In genomic region chr16:728131-728889, GRCh38 we compare ENCODE assay signal across 8 cellular contexts. TPM values are rescaled to one million over a fixed set of nuclear protein-coding genes. Genes with fewer than 3 reads are reported as not detected.
A peak's percentile ranks its signal among the peaks of the same experiment; 100 is the strongest.
DNase-seq lines count a peak whose midpoint lies in the region; ATAC-seq and TF ChIP-seq lines count a peak whose summit lies in the region.

No MANE protein-coding gene starts in this region.

- H3K36me3 ChIP-seq in HAP-1 (replicated peaks), result peaks cover 35% of the 10 kb centered on the region
- H3K36me3 ChIP-seq in esophagus squamous epithelium, result peaks cover 4 to 32% (median 11%) of the 10 kb centered on the region in 3 donors

- TF ChIP-seq POLR2A in esophagus squamous epithelium (IDR thresholded peaks at IDR 0.05), result peak in 1 of 4 donors; percentile 5

- peaks cover 1% of the 10 kb centered on the region for H3K36me3 Mint-ChIP-seq in activated T-cell treated with anti-CD3 and anti-CD28 coated beads, Interleukin-2, amount 50 U/mL, for 4 hours (ENCODE audit: insufficient read depth)
- H3K36me3 Mint-ChIP-seq in natural killer cell (no peaks in the 10 kb centered on the region), type B pancreatic cell (no peaks in the 10 kb centered on the region)

- H3K9me3 ChIP-seq in HAP-1 (no peaks in the 10 kb centered on the region), esophagus squamous epithelium (no peaks in the 10 kb centered on the region)

- 0% methylated on average over 1 to 6 of the region's 80 CpGs for WGBS in esophagus squamous epithelium, 2 donors

- H3K4me1 Mint-ChIP-seq in activated T-cell treated with anti-CD3 and anti-CD28 coated beads, Interleukin-2, amount 50 U/mL, for 4 hours (ENCODE audit: low read depth), result peaks cover 3% of the 10 kb centered on the region
- H3K4me1 Mint-ChIP-seq in natural killer cell (peaks cover 0 to 3% of the 10 kb centered on the region in 2 donors), type B pancreatic cell (ENCODE audit: unreplicated experiment) (no peaks in the 10 kb centered on the region)

- DNase-seq in DMS53 (lab: John Stamatoyannopoulos, UW) (peak; percentile 97), HAP-1 (ENCODE audit: low spot score in 2 of 2) (peak; percentile 82 to 94), NOMO-1 (lab: John Stamatoyannopoulos, UW; ENCODE audit: unreplicated experiment in 2 of 2) (peak; percentile 35 to 58), esophagus squamous epithelium (lab: John Stamatoyannopoulos, UW) (no peak), natural killer cell (peak; percentile 72), type B pancreatic cell (ENCODE audit: extremely low spot score, unreplicated experiment) (no peak)
- peak; percentile 47 for DNase-seq in activated T-cell treated with anti-CD3 and anti-CD28 coated beads, Interleukin-2, amount 50 U/mL, for 4 hours

- H3K4me3 Mint-ChIP-seq in activated T-cell treated with anti-CD3 and anti-CD28 coated beads, Interleukin-2, amount 50 U/mL, for 4 hours, result peak overlapping the region; percentile 42
- H3K4me3 Mint-ChIP-seq in natural killer cell, result peak overlapping the region; percentile 37
- peak overlapping the region; percentile 59 for H3K4me3 Mint-ChIP-seq in type B pancreatic cell

- H3K27me3 ChIP-seq in HAP-1 (ENCODE audit: low read depth) (no peaks in the 10 kb centered on the region), esophagus squamous epithelium (peaks cover 0 to 49% (median 1%) of the 10 kb centered on the region in 4 donors)

- H3K4me1 ChIP-seq in HAP-1 (peaks cover 5% of the 10 kb centered on the region), esophagus squamous epithelium (peaks cover 23 to 35% (median 28%) of the 10 kb centered on the region in 3 donors)

- H3K27ac Mint-ChIP-seq in natural killer cell (no peak overlapping the region), type B pancreatic cell (no peak overlapping the region)

- no peak for TF ChIP-seq CTCF in esophagus squamous epithelium (IDR thresholded peaks at IDR 0.05)
- TF ChIP-seq CTCF in natural killer cell (IDR thresholded peaks at IDR 0.05), result no peak
- no peak for TF ChIP-seq CTCF in type B pancreatic cell (conservative IDR thresholded peaks at IDR 0.05)

- H3K27ac ChIP-seq in esophagus squamous epithelium, result peak overlapping the region in 3 of 4 donors; percentile 0 to 53 (median 48)

- intact Hi-C loops in esophagus squamous epithelium (cut with DNase I) (no loop called here), natural killer cell (cut with micrococcal nuclease) (no loop called here)

- H3K9me3 Mint-ChIP-seq in activated T-cell treated with anti-CD3 and anti-CD28 coated beads, Interleukin-2, amount 50 U/mL, for 4 hours, result no peaks in the 10 kb centered on the region
- H3K9me3 Mint-ChIP-seq in natural killer cell (no peaks in the 10 kb centered on the region), type B pancreatic cell (no peaks in the 10 kb centered on the region)

- H3K27me3 Mint-ChIP-seq in activated T-cell treated with anti-CD3 and anti-CD28 coated beads, Interleukin-2, amount 50 U/mL, for 4 hours (ENCODE audit: low read depth), result no peaks in the 10 kb centered on the region
- H3K27me3 Mint-ChIP-seq in natural killer cell (ENCODE audit: low read depth in 2 of 2), result no peaks in the 10 kb centered on the region
- no peaks in the 10 kb centered on the region for H3K27me3 Mint-ChIP-seq in type B pancreatic cell

- H3K4me3 ChIP-seq in HAP-1 (peak overlapping the region; percentile 71), esophagus squamous epithelium (peak overlapping the region; percentile 25 to 67 (median 48))

- in situ Hi-C loops in HAP-1 (cut with MboI; ENCODE audit: low sequenced_read_pairs), result no loop called here

- peak; percentile 62 for ATAC-seq in activated T-cell treated with anti-CD3 and anti-CD28 coated beads, Interleukin-2, amount 50 U/mL, for 4 hours
- ATAC-seq in natural killer cell (peak; percentile 74 to 79 (median 79)), HG03025 (IDR thresholded peaks at IDR 0.05; ENCODE audit: low FRiP score, unreplicated experiment) (no peak)

RNA-seq across cellular contexts. Expression of gene HAGHL, which starts 1.4 kb away (rescaled TPM):
- total RNA-seq in activated T-cell treated with anti-CD3 and anti-CD28 coated beads, Interleukin-2, amount 50 U/mL, for 4 hours, result 10 to 100 TPM in 2 of 3 donors, 1 to 10 TPM in 1; 8.8 to 13.0 (median 12.4) TPM
- 1 to 10 TPM in 3 of 4 donors, not detected in 1; 1.7 to 5.7 (median 4.8) TPM for total RNA-seq in esophagus squamous epithelium
- 10 to 100 TPM; 13.5 to 21.5 (median 15.7) TPM for total RNA-seq in natural killer cell
- total RNA-seq in type B pancreatic cell (ENCODE audit: low replicate concordance), result 5.6 and 8.5 TPM in 2 replicates

RNA-seq across cellular contexts. Expression of gene CCDC78, which starts 2.1 kb away (rescaled TPM):
- 1 to 10 TPM; 5.4 to 9.1 (median 7.0) TPM for total RNA-seq in activated T-cell treated with anti-CD3 and anti-CD28 coated beads, Interleukin-2, amount 50 U/mL, for 4 hours
- total RNA-seq in esophagus squamous epithelium (1 to 10 TPM in 1 of 4 donors, under 1 TPM in 3; under 0.01 to 1.0 (median 0.47) TPM), natural killer cell (10 to 100 TPM in 1 of 3 donors, 1 to 10 TPM in 2; 6.2 to 10.0 (median 7.7) TPM), type B pancreatic cell (ENCODE audit: low replicate concordance) (1.2 and 3.9 TPM in 2 replicates)

RNA-seq across cellular contexts. Expression of gene ANTKMT, which starts 7.4 kb away (rescaled TPM):
- 10 to 100 TPM; 66.0 to 75.0 (median 67.8) TPM for total RNA-seq in activated T-cell treated with anti-CD3 and anti-CD28 coated beads, Interleukin-2, amount 50 U/mL, for 4 hours
- total RNA-seq in esophagus squamous epithelium, result 10 to 100 TPM; 11.6 to 29.1 (median 24.2) TPM
- total RNA-seq in natural killer cell, result 10 to 100 TPM; 33.7 to 39.0 (median 37.7) TPM
- total RNA-seq in type B pancreatic cell (ENCODE audit: low replicate concordance), result 33.5 and 34.8 TPM in 2 replicates

RNA-seq across cellular contexts. Expression of gene CIAO3, which starts 12.5 kb away (rescaled TPM):
- total RNA-seq in activated T-cell treated with anti-CD3 and anti-CD28 coated beads, Interleukin-2, amount 50 U/mL, for 4 hours, result 10 to 100 TPM; 30.1 to 39.5 (median 34.8) TPM
- 10 to 100 TPM; 29.7 to 34.5 (median 33.2) TPM for total RNA-seq in esophagus squamous epithelium
- total RNA-seq in natural killer cell, result 10 to 100 TPM; 36.9 to 39.8 (median 37.5) TPM
- total RNA-seq in type B pancreatic cell (ENCODE audit: low replicate concordance), result 41.4 and 44.5 TPM in 2 replicates

RNA-seq across cellular contexts. Expression of gene METRN, which starts 13.4 kb away (rescaled TPM):
- 10 to 100 TPM; 23.8 to 34.7 (median 28.2) TPM for total RNA-seq in activated T-cell treated with anti-CD3 and anti-CD28 coated beads, Interleukin-2, amount 50 U/mL, for 4 hours
- total RNA-seq in esophagus squamous epithelium (10 to 100 TPM in 2 of 4 donors, 1 to 10 TPM in 2; 4.2 to 12.7 (median 8.8) TPM), natural killer cell (10 to 100 TPM; 11.8 to 16.6 (median 14.3) TPM), type B pancreatic cell (ENCODE audit: low replicate concordance) (37.0 and 97.1 TPM in 2 replicates)

Comparison
In these comparisons a context has a peak if more than half of its experiments do, and no peak if none do; other contexts are left out.
1. DNase-seq: peak in DMS53 (single experiment), HAP-1 (2 of 2), NOMO-1 (2 of 2), activated T-cell treated with anti-CD3 and anti-CD28 coated beads, Interleukin-2, amount 50 U/mL, for 4 hours (single experiment) and natural killer cell (single experiment); none in esophagus squamous epithelium (single experiment) and type B pancreatic cell (single experiment).
2. Peak in every context shown above with its lines, with median percentiles within 50 percentile points of each other: H3K4me3 Mint-ChIP-seq.